7 cellular contexts compared by ENCODE assay signal in the genomic region with DNA sequence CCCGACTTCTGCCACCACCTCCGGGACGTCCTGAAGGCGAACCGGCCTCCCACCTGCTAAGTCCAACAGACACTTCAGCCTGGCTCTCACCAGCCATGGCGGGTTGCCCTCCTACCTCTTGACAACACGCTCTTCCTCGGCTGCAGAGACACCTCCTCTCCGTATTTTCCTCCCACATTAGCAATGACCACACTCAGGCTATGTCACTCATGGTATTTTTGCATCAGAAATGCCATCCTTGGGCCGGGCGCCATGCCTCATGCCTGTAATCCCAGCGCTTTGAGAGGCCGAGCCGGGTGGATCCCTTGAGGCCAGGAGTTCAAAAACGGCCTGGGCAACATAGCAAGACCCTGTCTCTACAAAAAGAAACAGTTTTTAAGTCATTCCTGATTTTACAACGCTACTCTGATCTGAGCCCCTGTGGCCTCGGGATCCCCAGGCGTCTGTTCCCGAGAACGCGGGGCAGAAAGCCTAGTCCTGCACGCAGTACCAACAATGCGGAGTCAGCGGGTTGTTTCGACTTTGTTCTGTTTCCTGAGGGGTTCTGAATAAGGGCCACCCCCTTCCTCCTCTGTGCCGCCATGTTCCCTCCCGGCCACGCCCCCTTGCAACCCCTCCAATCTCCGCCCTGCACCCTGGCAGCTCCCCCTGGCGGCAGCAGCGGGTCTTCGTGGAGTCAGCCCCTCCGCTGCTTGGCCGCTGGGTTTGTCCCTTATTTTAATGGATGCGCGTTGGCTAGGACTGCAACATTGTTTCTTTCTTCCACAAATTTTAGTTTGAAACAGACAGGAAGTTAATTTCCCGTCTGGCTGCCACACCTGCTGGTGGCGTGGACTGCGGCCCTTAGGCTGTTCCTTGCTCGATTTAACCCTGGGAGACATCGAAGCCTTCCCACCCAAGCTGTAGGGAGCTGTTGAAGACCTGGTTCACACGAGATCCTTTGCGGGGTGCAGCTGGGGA. TPM values are rescaled to one million over a fixed set of nuclear protein-coding genes. Genes with fewer than 3 reads are reported as not detected.
DNase-seq lines count a peak whose midpoint lies in the region; ATAC-seq and TF ChIP-seq lines count a peak whose summit lies in the region.

No MANE protein-coding gene starts in this region.

- peaks cover 8% of the 10 kb centered on the region for H3K4me1 ChIP-seq in SJSA1 (replicated peaks)
- H3K4me1 ChIP-seq in upper lobe of left lung, result peaks cover 3 to 15% (median 9%) of the 10 kb centered on the region in 4 donors

- no peak for TF ChIP-seq POLR2A in upper lobe of left lung (IDR thresholded peaks at IDR 0.05)

- H3K9me3 Mint-ChIP-seq in progenitor cell of endocrine pancreas (ENCODE audit: low read depth), result no peaks in the 10 kb centered on the region

- H3K36me3 Mint-ChIP-seq in progenitor cell of endocrine pancreas (ENCODE audit: insufficient read depth), result no peaks in the 10 kb centered on the region

- no peak overlapping the region for H3K4me3 Mint-ChIP-seq in progenitor cell of endocrine pancreas (ENCODE audit: low read depth)

- H3K27ac Mint-ChIP-seq in progenitor cell of endocrine pancreas, result no peak overlapping the region

- H3K4me1 Mint-ChIP-seq in progenitor cell of endocrine pancreas (ENCODE audit: low read depth), result no peaks in the 10 kb centered on the region

- H3K9me3 ChIP-seq in SJSA1 (replicated peaks), result no peaks in the 10 kb centered on the region; the same call in 1 of the 2 replicates
- no peaks in the 10 kb centered on the region for H3K9me3 ChIP-seq in upper lobe of left lung

- peak overlapping the region; percentile 43 for H3K4me3 ChIP-seq in SJSA1
- H3K4me3 ChIP-seq in upper lobe of left lung, result peak overlapping the region; percentile 38 to 53 (median 46)

- no peaks in the 10 kb centered on the region for H3K36me3 ChIP-seq in SJSA1
- peaks cover 0 to 4% (median 2%) of the 10 kb centered on the region in 4 donors for H3K36me3 ChIP-seq in upper lobe of left lung

- H3K27me3 ChIP-seq in SJSA1 (replicated peaks), result no peaks in the 10 kb centered on the region
- no peaks in the 10 kb centered on the region for H3K27me3 ChIP-seq in upper lobe of left lung

- ATAC-seq in GM18519 (IDR thresholded peaks at IDR 0.05; ENCODE audit: low FRiP score, unreplicated experiment) (peak; percentile 58), HG03175 (IDR thresholded peaks at IDR 0.05; ENCODE audit: unreplicated experiment) (peak; percentile 90), upper lobe of left lung (ENCODE audit: low FRiP score in 2 of 2) (peak in 1 of 2 donors; percentile 96)

- no peak for TF ChIP-seq EP300 in upper lobe of left lung (IDR thresholded peaks at IDR 0.05)

- peaks cover 3% of the 10 kb centered on the region for H3K27me3 Mint-ChIP-seq in progenitor cell of endocrine pancreas

- DNase-seq in SJSA1 (ENCODE audit: low read depth in 1 of 2, low spot score in 2 of 2), result peak; percentile 81 to 95
- DNase-seq in activated naive CD4-positive, alpha-beta T cell (lab: John Stamatoyannopoulos, UW), result peak; percentile 35 to 93 (median 63)
- DNase-seq in head of caudate nucleus, result peak in 41 of 42 donors; percentile 47 to 92 (median 79)
- peak; percentile 36 for DNase-seq in progenitor cell of endocrine pancreas (ENCODE audit: low spot score, unreplicated experiment)
- DNase-seq in upper lobe of left lung, result peak; percentile 92 to 95

- 34 to 46% methylated on average over 43 of the region's 43 CpGs for WGBS in upper lobe of left lung, 2 donors

- intact Hi-C loops in head of caudate nucleus (cut with DNase I), result no loop called here

- H3K27ac ChIP-seq in SJSA1 (peak overlapping the region; percentile 36), upper lobe of left lung (peak overlapping the region in 3 of 4 donors; percentile 22 to 75 (median 48))

- TF ChIP-seq CTCF in progenitor cell of endocrine pancreas (IDR thresholded peaks at IDR 0.05; ENCODE audit: unreplicated experiment) (peak; percentile 46), upper lobe of left lung (IDR thresholded peaks at IDR 0.05) (peak; percentile 71 to 94 (median 86))

RNA-seq across cellular contexts. Expression of a gene that starts 9.7 kb away (rescaled TPM):
- total RNA-seq in SJSA1 (2014; rRNA removed; shearing (Covaris generic)), result 28.5 and 51.5 TPM in 2 replicates
- total RNA-seq in progenitor cell of endocrine pancreas (14.1 and 16.8 TPM in 2 replicates), upper lobe of left lung (10 to 100 TPM; 12.5 to 45.1 (median 21.6) TPM)

Comparison
In these comparisons a context has a peak if more than half of its experiments do, and no peak if none do; other contexts are left out.
1. DNase-seq: peak in every context shown above with its lines; median percentile 94 in upper lobe of left lung; 88 in SJSA1; 79 in head of caudate nucleus; 63 in activated naive CD4-positive, alpha-beta T cell; 36 in progenitor cell of endocrine pancreas.